Comparison of ENCODE assay signal across 9 cellular contexts in genomic region chr2:236167297-236168109, GRCh38. TPM values are rescaled to one million over a fixed set of nuclear protein-coding genes. Genes with fewer than 3 reads are reported as not detected.
DNase-seq lines count a peak whose midpoint lies in the region; ATAC-seq and TF ChIP-seq lines count a peak whose summit lies in the region.
"Had no signal": no experiment of that assay in that cellular context is flagged by ENCODE, and none has a peak within 500 bp of the region (broad histone marks: within the 10 kb centered on the region; RNA-seq: fewer than 3 reads in every experiment).

No MANE protein-coding gene starts in this region.

- no peaks in the 10 kb centered on the region for H3K27me3 ChIP-seq in Panc1 (ENCODE audit: control insufficient read depth, insufficient read depth, low read length)
- peaks cover 96 to 98% (median 96%) of the 10 kb centered on the region in 3 donors for H3K27me3 ChIP-seq in gastrocnemius medialis

- DNase-seq in H4 (ENCODE audit: low spot score) (peak; percentile 23), Panc1 (ENCODE audit: low read depth, low spot score) (no peak), Right ventricle myocardium superior (no peak), gastrocnemius medialis (no peak), dedifferentiated amniotic fluid mesenchymal stem cell (ENCODE audit: extremely low spot score) (no peak)
- DNase-seq: NK-92 treated with Interleukin-12 subunit alpha and Interleukin-12 subunit beta, amount 100 ng/mL, for 24 hours had no signal

- no peaks in the 10 kb centered on the region for H3K9me3 ChIP-seq in Panc1 (ENCODE audit: control insufficient read depth, insufficient read depth, low read depth, low read length)
- no peaks in the 10 kb centered on the region for H3K9me3 ChIP-seq in gastrocnemius medialis

- H3K4me1 ChIP-seq in Panc1 (ENCODE audit: control insufficient read depth, insufficient read depth, low read length) (peaks cover 9% of the 10 kb centered on the region), gastrocnemius medialis (peaks cover 34 to 36% of the 10 kb centered on the region in 2 donors)

- POLR2A ChIA-PET in Panc1 (lab: Charles Lee): no interaction called here

- TF ChIP-seq POLR2A in gastrocnemius medialis (IDR thresholded peaks at IDR 0.05): no peak

- H3K36me3 ChIP-seq in Panc1 (ENCODE audit: control insufficient read depth, insufficient read depth, low read length) (no peaks in the 10 kb centered on the region), gastrocnemius medialis (no peaks in the 10 kb centered on the region)

- no TSS peak for BruUV-seq in Panc1 (replicated peaks; lab: Mats Ljungman, UMichigan)

- CTCF ChIA-PET in Panc1 (lab: Charles Lee): interaction anchor here (0.6 to 2.7 kb wide), 2 partner anchors 10 to 13 kb away, joined by 3 to 10 read pairs; no protein-coding TSS in a partner anchor

- in situ Hi-C loops in Panc1 (cut with HindIII; ENCODE audit: low pct_unique_long_range_greater_than_20kb, low sequenced_read_pairs): no loop called here
- in situ Hi-C loops in gastrocnemius medialis (cut with MboI; ENCODE audit: low sequenced_read_pairs in 4 of 4): no loop called here

- intact Hi-C loops in Panc1 (cut with micrococcal nuclease; ENCODE audit: unreplicated experiment): no loop called here
- intact Hi-C loops in Right ventricle myocardium superior (cut with DNase I): no loop called here
- intact Hi-C loops in gastrocnemius medialis (cut with DNase I; ENCODE audit: low total_unique reads): no loop called here

- no peak for TF ChIP-seq CTCF in Panc1 (IDR thresholded peaks at IDR 0.05)
- peak in 1 of 5 experiments; percentile 12 for TF ChIP-seq CTCF in gastrocnemius medialis (IDR thresholded peaks at IDR 0.05 in 4 of 5, conservative IDR thresholded peaks at IDR 0.05 in 1 of 5)

- H3K27ac ChIP-seq in Panc1 (ENCODE audit: low read length) (peak overlapping the region; percentile 83), gastrocnemius medialis (no peak overlapping the region)

- peak; percentile 56 for ATAC-seq in Panc1
- ATAC-seq in Right ventricle myocardium superior (ENCODE audit: poor library complexity): peak; percentile 72
- ATAC-seq in gastrocnemius medialis: peak; percentile 13 to 34
- ATAC-seq in GM18867 (IDR thresholded peaks at IDR 0.05; ENCODE audit: unreplicated experiment): no peak
- no peak for ATAC-seq in HG03460 (IDR thresholded peaks at IDR 0.05; ENCODE audit: unreplicated experiment)
- no peak for ATAC-seq in HG02763 (IDR thresholded peaks at IDR 0.05; ENCODE audit: unreplicated experiment)

- H3K4me3 ChIP-seq in Panc1 (ENCODE audit: low read depth in 2 of 2, low read length in 2 of 2) (peak overlapping the region; percentile 67 to 76), gastrocnemius medialis (peak overlapping the region; percentile 34 to 51 (median 42))

RNA-seq across cellular contexts. Expression of gene GBX2, which starts 0.7 kb away (rescaled TPM):
- total RNA-seq in H4 (2014; rRNA removed; shearing (Covaris generic)): 0.04 and 1.1 TPM in 2 replicates
- total RNA-seq in Panc1 (2021; ENCODE audit: unreplicated experiment) (10.2 TPM), Right ventricle myocardium superior (not detected), gastrocnemius medialis (not detected)
- 7.9 TPM for polyA plus RNA-seq in Panc1 (2012; ENCODE audit: insufficient read length)

Comparison
In these comparisons a context has a peak if more than half of its experiments do, and no peak if none do; other contexts are left out.
1. ATAC-seq: peak in Panc1 (single experiment), Right ventricle myocardium superior (single experiment) and gastrocnemius medialis (2 of 2); none in GM18867 (single experiment), HG03460 (single experiment) and HG02763 (single experiment).